Comparison of ENCODE assay signal across 1 cellular context in genomic region chr2:219269362-219270054, GRCh38.
TF ChIP-seq lines count a peak whose summit lies in the region.

No MANE protein-coding gene starts in this region.

TF ChIP-seq in HepG2, 621 proteins besides CTCF, POLR2A, EP300 and RAD21 (continued from another document and continues in another):
- TF ChIP-seq ZNF687 (CRISPR knock-in tag; IDR thresholded peaks at IDR 0.05): peak; percentile 71
- TF ChIP-seq CEBPG (CRISPR knock-in tag; IDR thresholded peaks at IDR 0.05): no peak
- no peak for TF ChIP-seq ZNF770 (CRISPR knock-in tag; IDR thresholded peaks at IDR 0.05)
- TF ChIP-seq ZNF34 (CRISPR knock-in tag; IDR thresholded peaks at IDR 0.05; ENCODE audit: borderline replicate concordance): no peak
- TF ChIP-seq TRAFD1 (CRISPR knock-in tag; IDR thresholded peaks at IDR 0.05; ENCODE audit: borderline replicate concordance): no peak
- no peak for TF ChIP-seq TEF (CRISPR knock-in tag; IDR thresholded peaks at IDR 0.05)
- TF ChIP-seq FOXO4 (CRISPR knock-in tag; conservative IDR thresholded peaks at IDR 0.05): no peak
- TF ChIP-seq HOXA5 (CRISPR knock-in tag; IDR thresholded peaks at IDR 0.05): peak; percentile 32; the same call in 1 of the 2 replicates
- TF ChIP-seq ZNF780A (CRISPR knock-in tag; IDR thresholded peaks at IDR 0.05): no peak
- no peak for TF ChIP-seq HBP1 (CRISPR knock-in tag; IDR thresholded peaks at IDR 0.05; ENCODE audit: low read depth)
- no peak for TF ChIP-seq MTA3 (CRISPR knock-in tag; IDR thresholded peaks at IDR 0.05)
- TF ChIP-seq NR1H2 (CRISPR knock-in tag; IDR thresholded peaks at IDR 0.05; ENCODE audit: borderline replicate concordance, low read depth): no peak
- TF ChIP-seq RARA (CRISPR knock-in tag; IDR thresholded peaks at IDR 0.05): 0 out of 2 replicates have a peak, but pooled peaks have one; percentile 16
- TF ChIP-seq MTERF4 (CRISPR knock-in tag; IDR thresholded peaks at IDR 0.05): no peak
- no peak for TF ChIP-seq KDM6A (CRISPR knock-in tag; IDR thresholded peaks at IDR 0.05; ENCODE audit: low read depth)
- TF ChIP-seq REL (CRISPR knock-in tag; conservative IDR thresholded peaks at IDR 0.05): no peak
- no peak for TF ChIP-seq ZNF589 (CRISPR knock-in tag; conservative IDR thresholded peaks at IDR 0.05)
- TF ChIP-seq ZBTB1 (CRISPR knock-in tag; IDR thresholded peaks at IDR 0.05; ENCODE audit: borderline replicate concordance): no peak
- 0 out of 2 replicates have a peak, but pooled peaks have one; percentile 49 for TF ChIP-seq LBX2 (CRISPR knock-in tag; IDR thresholded peaks at IDR 0.05; ENCODE audit: borderline replicate concordance)
- TF ChIP-seq ZNF768 (CRISPR knock-in tag; IDR thresholded peaks at IDR 0.05): no peak
- no peak for TF ChIP-seq MAZ (IDR thresholded peaks at IDR 0.05; ENCODE audit: borderline replicate concordance, low read depth, low read length)
- no peak for TF ChIP-seq MAZ (CRISPR knock-in tag; IDR thresholded peaks at IDR 0.05; ENCODE audit: low read depth)
- no peak for TF ChIP-seq ISX (CRISPR knock-in tag; conservative IDR thresholded peaks at IDR 0.05)
- peak; percentile 70 for TF ChIP-seq ZNF143 (CRISPR knock-in tag; IDR thresholded peaks at IDR 0.05)
- no peak for TF ChIP-seq ZNF432 (CRISPR knock-in tag; IDR thresholded peaks at IDR 0.05; ENCODE audit: borderline replicate concordance)
- no peak for TF ChIP-seq ZSCAN30 (CRISPR knock-in tag; IDR thresholded peaks at IDR 0.05)
- peak; percentile 68 for TF ChIP-seq SALL1 (CRISPR knock-in tag; IDR thresholded peaks at IDR 0.05)
- no peak for TF ChIP-seq ZNF230 (CRISPR knock-in tag; IDR thresholded peaks at IDR 0.05)
- peak; percentile 64 for TF ChIP-seq RXRA (CRISPR knock-in tag; IDR thresholded peaks at IDR 0.05)
- peak; percentile 45; the same call in 1 of the 2 replicates for TF ChIP-seq ZFY (CRISPR knock-in tag; IDR thresholded peaks at IDR 0.05)
- 0 out of 2 replicates have a peak, but pooled peaks have one; percentile 34 for TF ChIP-seq ZHX1 (CRISPR knock-in tag; IDR thresholded peaks at IDR 0.05; ENCODE audit: low read depth)
- TF ChIP-seq XRCC5 (optimal IDR thresholded peaks at IDR 0.05; ENCODE audit: low read length): no peak
- TF ChIP-seq PHF21A (CRISPR knock-in tag; IDR thresholded peaks at IDR 0.05): 0 out of 2 replicates have a peak, but pooled peaks have one; percentile 31
- TF ChIP-seq HNF4G (IDR thresholded peaks at IDR 0.05; ENCODE audit: borderline replicate concordance, low read depth, low read length): peak; percentile 35; the same call in 1 of the 2 replicates
- no peak for TF ChIP-seq HNF4G (CRISPR knock-in tag; IDR thresholded peaks at IDR 0.05; ENCODE audit: borderline replicate concordance, low read depth)
- TF ChIP-seq ZNF639 (CRISPR knock-in tag; conservative IDR thresholded peaks at IDR 0.05): no peak
- TF ChIP-seq ZNF737 (CRISPR knock-in tag; IDR thresholded peaks at IDR 0.05; ENCODE audit: borderline replicate concordance): no peak
- TF ChIP-seq MXD4 (CRISPR knock-in tag; IDR thresholded peaks at IDR 0.05): no peak
- 0 out of 2 replicates have a peak, but pooled peaks have one; percentile 47 for TF ChIP-seq ESRRA (CRISPR knock-in tag; IDR thresholded peaks at IDR 0.05; ENCODE audit: low read depth)
- peak; percentile 91 for TF ChIP-seq HIC2 (CRISPR knock-in tag; IDR thresholded peaks at IDR 0.05; ENCODE audit: low read depth)
- no peak for TF ChIP-seq KLF15 (CRISPR knock-in tag; IDR thresholded peaks at IDR 0.05; ENCODE audit: borderline replicate concordance)
